11 cellular contexts compared by ENCODE assay signal in the genomic region with DNA sequence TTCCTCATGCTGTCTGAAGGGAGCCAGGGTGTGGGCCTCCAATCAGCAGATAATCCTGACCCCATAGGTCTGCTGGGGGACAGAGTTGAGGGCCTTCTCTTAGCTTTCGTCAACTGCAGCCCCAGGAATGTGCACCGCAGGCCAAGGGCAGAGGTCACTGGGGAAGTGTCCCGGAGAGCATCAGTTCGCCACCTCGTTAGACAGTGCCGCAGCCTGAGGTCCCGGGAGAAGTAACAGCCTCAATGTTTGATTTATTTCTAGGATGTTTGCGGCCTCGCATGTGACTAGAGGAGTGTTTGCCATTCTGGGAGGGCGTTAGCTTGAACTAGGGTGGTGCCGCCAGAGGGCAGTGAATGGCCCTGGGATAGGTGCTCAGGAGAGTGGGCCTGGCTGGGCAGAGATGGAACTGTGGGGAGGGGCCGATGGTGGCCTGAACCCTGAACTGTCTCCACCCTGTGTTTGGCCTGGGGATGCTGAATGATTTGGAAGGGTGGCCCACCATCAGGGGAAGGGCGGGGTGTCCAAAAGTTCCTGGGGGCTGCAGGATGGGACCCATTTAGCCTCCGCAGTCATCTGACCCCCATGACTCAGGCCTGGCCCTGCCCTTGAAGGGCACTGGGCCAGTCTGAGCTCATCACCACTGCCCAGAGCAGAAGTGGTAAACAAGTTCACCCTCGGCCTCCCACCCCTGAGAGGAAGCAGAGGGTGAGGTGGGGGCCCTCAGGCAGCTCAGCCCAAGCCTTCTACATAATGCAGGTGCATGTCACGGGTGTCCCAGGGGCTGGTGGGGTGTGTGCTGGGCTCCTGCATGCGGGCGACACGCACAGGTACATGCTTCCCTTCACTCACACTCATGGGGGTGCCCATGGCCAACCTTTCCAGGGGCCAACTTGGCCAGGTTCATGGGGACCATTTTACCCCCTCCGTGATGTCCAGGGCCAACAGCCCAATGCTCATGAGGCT. TPM values are rescaled to one million over a fixed set of nuclear protein-coding genes. Genes with fewer than 3 reads are reported as not detected.
DNase-seq lines count a peak whose midpoint lies in the region; ATAC-seq, FAIRE-seq and TF ChIP-seq lines count a peak whose summit lies in the region.
"Had no signal": no experiment of that assay in that cellular context is flagged by ENCODE, and none has a peak within 500 bp of the region (broad histone marks: within the 10 kb centered on the region; RNA-seq: fewer than 3 reads in every experiment).

No MANE protein-coding gene starts in this region.

- H3K4me1 ChIP-seq in A549 (peaks cover 4% of the 10 kb centered on the region; the same call in 1 of the 3 replicates), lower lobe of right lung (peaks cover 5% of the 10 kb centered on the region), ascending aorta (peaks cover 0 to 2% of the 10 kb centered on the region in 2 donors)

- H3K27me3 ChIP-seq in bronchial epithelial cell (ENCODE audit: control insufficient read depth, insufficient read depth, low read length) (peaks cover 2% of the 10 kb centered on the region), lower lobe of right lung (ENCODE audit: low read depth) (peaks cover 17% of the 10 kb centered on the region), ascending aorta (no peaks in the 10 kb centered on the region)

- ATAC-seq in A549 (peak; percentile 42 to 70; a peak in 4 of 6 replicates), lower lobe of right lung (peak; percentile 48 to 62), HG02885 (IDR thresholded peaks at IDR 0.05; ENCODE audit: poor library complexity, unreplicated experiment) (no peak), HG03095 (IDR thresholded peaks at IDR 0.05; ENCODE audit: unreplicated experiment) (no peak)

- DNase-seq in A549 (ENCODE audit: low read depth in 1 of 2, low spot score in 1 of 2) (peak in 1 of 2 experiments; percentile 31), HT-29 (ENCODE audit: low spot score) (peak; percentile 55), bronchial epithelial cell (ENCODE audit: low read depth) (no peak), lower lobe of right lung (no peak), NCI-H2196 (lab: John Stamatoyannopoulos, UW; ENCODE audit: unreplicated experiment) (no peak), ascending aorta (ENCODE audit: low spot score in 2 of 2) (no peak)

- no peak overlapping the region for H3K27ac ChIP-seq in A549
- no peak overlapping the region for H3K27ac ChIP-seq in lower lobe of right lung
- no peak overlapping the region for H3K27ac ChIP-seq in ascending aorta
- H3K27ac ChIP-seq: coronary artery, neutrophil had no signal

- intact Hi-C loops in lower lobe of right lung (cut with DNase I) (loop anchor here (5.0 kb wide), 1 partner anchor 137 kb away; a partner anchor contains a TSS), ascending aorta (cut with DNase I) (no loop called here)

- CTCF ChIA-PET in A549 (lab: Yijun Ruan, JAX): interaction anchor here (0.5 to 34.2 kb wide), 36 partner anchors 8 to 290 kb away, joined by 3 to 1602 read pairs (median 4); a partner anchor contains a TSS

- POLR2A ChIA-PET in A549 (lab: Yijun Ruan, JAX): interaction anchor here (1.1 kb wide), 1 partner anchor 138 kb away, joined by 3 read pairs; no protein-coding TSS in a partner anchor

- TF ChIP-seq POLR2A in A549 (IDR thresholded peaks at IDR 0.05; ENCODE audit: low read length): no peak

- TF ChIP-seq RAD21 in A549 (conservative IDR thresholded peaks at IDR 0.05 in 1 of 2, IDR thresholded peaks at IDR 0.05 in 1 of 2): 0 out of 5 replicates have a peak, but pooled peaks of 1 of the 2 experiments have one; percentile 15

- H3K4me3 ChIP-seq in A549 (no peak overlapping the region), bronchial epithelial cell (ENCODE audit: low read depth, low read length) (no peak overlapping the region), lower lobe of right lung (no peak overlapping the region), ascending aorta (no peak overlapping the region)
- H3K4me3 ChIP-seq: coronary artery had no signal

- FAIRE-seq in A549 (lab: Jason Lieb, UNC) (no peak), bronchial epithelial cell (lab: Jason Lieb, UNC) (no peak)

- TF ChIP-seq EP300 in A549 (IDR thresholded peaks at IDR 0.05): no peak

- TF ChIP-seq CTCF in A549 (IDR thresholded peaks at IDR 0.05) (no peak), bronchial epithelial cell (IDR thresholded peaks at IDR 0.05; ENCODE audit: insufficient read depth, low read length, severe bottlenecking) (peak; percentile 26), lower lobe of right lung (IDR thresholded peaks at IDR 0.05) (no peak), ascending aorta (IDR thresholded peaks at IDR 0.05) (no peak)

- 62% methylated on average over 16 of the region's 20 CpGs for WGBS in A549 (ENCODE audit: missing lambda C conversion rate)

- H3K9me3 ChIP-seq in A549 (no peaks in the 10 kb centered on the region), lower lobe of right lung (no peaks in the 10 kb centered on the region), ascending aorta (no peaks in the 10 kb centered on the region)
- H3K9me3 ChIP-seq: neutrophil had no signal

- H3K36me3 ChIP-seq in bronchial epithelial cell (ENCODE audit: control insufficient read depth, insufficient read depth, low read length) (no peaks in the 10 kb centered on the region), lower lobe of right lung (no peaks in the 10 kb centered on the region), ascending aorta (no peaks in the 10 kb centered on the region)
- H3K36me3 ChIP-seq: neutrophil had no signal

- H3K4me2 ChIP-seq in A549: no peak overlapping the region

TF ChIP-seq in A549, 52 proteins besides CTCF, POLR2A, EP300 and RAD21:
- TF ChIP-seq, protein P1, sequence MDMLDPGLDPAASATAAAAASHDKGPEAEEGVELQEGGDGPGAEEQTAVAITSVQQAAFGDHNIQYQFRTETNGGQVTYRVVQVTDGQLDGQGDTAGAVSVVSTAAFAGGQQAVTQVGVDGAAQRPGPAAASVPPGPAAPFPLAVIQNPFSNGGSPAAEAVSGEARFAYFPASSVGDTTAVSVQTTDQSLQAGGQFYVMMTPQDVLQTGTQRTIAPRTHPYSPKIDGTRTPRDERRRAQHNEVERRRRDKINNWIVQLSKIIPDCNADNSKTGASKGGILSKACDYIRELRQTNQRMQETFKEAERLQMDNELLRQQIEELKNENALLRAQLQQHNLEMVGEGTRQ (IDR thresholded peaks at IDR 0.05): no peak
- no peak for TF ChIP-seq TFCP2L1 (CRISPR knock-in tag; IDR thresholded peaks at IDR 0.05)
- TF ChIP-seq, protein P2, sequence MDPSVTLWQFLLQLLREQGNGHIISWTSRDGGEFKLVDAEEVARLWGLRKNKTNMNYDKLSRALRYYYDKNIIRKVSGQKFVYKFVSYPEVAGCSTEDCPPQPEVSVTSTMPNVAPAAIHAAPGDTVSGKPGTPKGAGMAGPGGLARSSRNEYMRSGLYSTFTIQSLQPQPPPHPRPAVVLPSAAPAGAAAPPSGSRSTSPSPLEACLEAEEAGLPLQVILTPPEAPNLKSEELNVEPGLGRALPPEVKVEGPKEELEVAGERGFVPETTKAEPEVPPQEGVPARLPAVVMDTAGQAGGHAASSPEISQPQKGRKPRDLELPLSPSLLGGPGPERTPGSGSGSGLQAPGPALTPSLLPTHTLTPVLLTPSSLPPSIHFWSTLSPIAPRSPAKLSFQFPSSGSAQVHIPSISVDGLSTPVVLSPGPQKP (IDR thresholded peaks at IDR 0.05; ENCODE audit: low read depth, low read length): no peak
- no peak for TF ChIP-seq CBX8 (IDR thresholded peaks at IDR 0.05)

RNA-seq across cellular contexts. Expression of a gene that starts 12.4 kb away (rescaled TPM):
- polyA plus RNA-seq in A549 (2011; rRNA removed) (not detected in 2 replicates), A549 (2017; fragmentation: RNase III; extraction: RNeasy Plus Mini Kit Qiagen cat#74134 plus additional on column Dnase treatment) (not detected in 3 replicates)
- polyA plus RNA-seq in A549 (2012; cell fraction: cytosol; rRNA removed): not detected in 2 replicates
- polyA plus RNA-seq in A549 (2012; cell fraction: nucleus; rRNA removed): not detected in 2 replicates
- not detected in 2 replicates for polyA minus RNA-seq in A549 (2011; rRNA and poly(A)+ RNA removed)
- total RNA-seq in HT-29 (2014; rRNA removed; shearing (Covaris generic)): not detected in 2 replicates
- total RNA-seq in bronchial epithelial cell (not detected in 2 replicates), lower lobe of right lung (not detected), ascending aorta (not detected)
- total RNA-seq: fibroblast of villous mesenchyme had no signal

Comparison
In these comparisons a context has a peak if more than half of its experiments do, and no peak if none do; other contexts are left out.
1. ATAC-seq: peak in A549 (2 of 2) and lower lobe of right lung (2 of 2); none in HG02885 (single experiment) and HG03095 (single experiment).